8 cellular contexts compared by ENCODE assay signal in the genomic region with DNA sequence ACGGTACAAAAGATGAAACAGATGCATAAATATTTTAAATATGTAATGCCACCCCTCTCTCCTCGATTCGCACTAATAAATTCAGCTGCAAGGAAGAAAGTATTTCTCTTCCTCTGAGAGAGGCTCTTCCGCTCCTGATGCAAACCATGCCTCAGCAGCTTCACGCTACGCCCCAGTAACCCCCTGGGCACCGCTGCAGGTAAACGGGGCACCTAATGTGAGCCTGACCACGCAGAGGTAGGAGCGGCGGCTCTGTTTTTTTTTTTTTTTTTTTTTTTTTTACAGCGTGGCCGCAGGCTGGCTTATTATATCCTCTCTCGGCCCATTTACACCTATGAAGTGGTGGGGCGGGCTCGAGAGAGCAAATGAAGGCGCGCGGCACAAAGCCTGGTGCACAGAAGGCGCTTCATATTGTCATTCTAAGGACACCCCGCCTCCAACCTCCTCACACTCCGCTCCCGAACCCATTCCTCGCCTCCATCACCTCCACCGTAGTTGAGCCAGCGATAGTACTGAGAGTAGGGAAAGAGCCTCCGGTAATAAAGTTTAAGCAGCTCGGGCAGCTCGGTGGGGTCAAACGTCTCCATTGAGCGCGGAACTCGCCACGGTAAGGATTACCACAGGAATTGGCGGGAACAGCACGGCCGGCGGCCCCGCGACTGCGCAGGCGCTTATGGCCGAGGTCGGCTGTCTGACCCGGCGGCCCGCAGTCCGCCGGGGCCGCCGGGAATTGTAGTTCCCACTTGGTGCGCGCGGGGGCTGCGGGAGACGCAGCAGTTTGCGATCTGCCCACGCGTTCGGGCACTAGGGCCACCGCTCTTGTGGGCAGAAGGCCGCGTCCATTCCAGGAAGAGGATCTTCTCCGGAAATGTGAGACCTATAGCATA. TPM values are rescaled to one million over a fixed set of nuclear protein-coding genes. Genes with fewer than 3 reads are reported as not detected.
DNase-seq lines count a peak whose midpoint lies in the region; ATAC-seq and TF ChIP-seq lines count a peak whose summit lies in the region.

A gene (minus strand): TSS at position 612 of the 887 bp plus-strand sequence. CDS start 25 bp downstream, at position 587.

- DNase-seq in DMS 273 treated with DMSO at 0.1 percent for 48 hours (lab: John Stamatoyannopoulos, UW) = peak; percentile 40
- peak; percentile 81 for DNase-seq in HuH-7.5 (ENCODE audit: low spot score)
- DNase-seq in activated CD8-positive, alpha-beta memory T cell treated with anti-CD3 and anti-CD28 coated beads, Interleukin-2, amount 50 U/mL, for 48 hours = peak; percentile 93
- DNase-seq in epithelial cell of esophagus (ENCODE audit: low read depth) = peak; percentile 70
- DNase-seq in mucosa of gallbladder (ENCODE audit: low spot score) = peak; percentile 79
- DNase-seq in stimulated activated CD8-positive, alpha-beta memory T cell treated with anti-CD3 and anti-CD28 coated beads, Interleukin-4, amount 100 ng/mL, for 1 hour (ENCODE audit: low read depth in 2 of 2, low spot score in 1 of 2) = peak; percentile 50 to 62

- H3K4me2 ChIP-seq in OCI-LY3 (ENCODE audit: low read length) = peak within 1 kb of the TSS; percentile 75

- peak within 1 kb of the TSS; percentile 79 for H2AFZ ChIP-seq in OCI-LY3 (ENCODE audit: low read depth, low read length)

- peak within 1 kb of the TSS; percentile 97 for H3K9ac ChIP-seq in OCI-LY3 (ENCODE audit: low read length)

- no peaks in the 10 kb centered on the region for H3K27me3 ChIP-seq in OCI-LY3 (ENCODE audit: low read depth, low read length)

- peak; percentile 79 for ATAC-seq in GM21528 (IDR thresholded peaks at IDR 0.05; ENCODE audit: low FRiP score, unreplicated experiment)

- H3K4me1 ChIP-seq in OCI-LY3 (ENCODE audit: low read length) = peaks cover 27% of the 10 kb centered on the region

- H4K20me1 ChIP-seq in OCI-LY3 (ENCODE audit: insufficient read depth, low read length) = peaks cover 7% of the 10 kb centered on the region; the same call in 1 of the 2 replicates

- H3K4me3 ChIP-seq in OCI-LY3 (ENCODE audit: low read length) (peak within 1 kb of the TSS; percentile 93), epithelial cell of esophagus (ENCODE audit: low read length) (peak within 1 kb of the TSS; percentile 86)

- no peak for TF ChIP-seq CTCF in OCI-LY3 (IDR thresholded peaks at IDR 0.05; ENCODE audit: low read depth, low read length)
- TF ChIP-seq CTCF in epithelial cell of esophagus (IDR thresholded peaks at IDR 0.05; ENCODE audit: insufficient read depth, low read depth, low read length, missing control alignments) = no peak

- peaks cover 22% of the 10 kb centered on the region for H3K79me2 ChIP-seq in OCI-LY3 (ENCODE audit: low read length)

- H3K9me3 ChIP-seq in OCI-LY3 (ENCODE audit: insufficient read depth, low read length) = no peaks in the 10 kb centered on the region

- peaks cover 11% of the 10 kb centered on the region for H3K36me3 ChIP-seq in OCI-LY3 (replicated peaks; ENCODE audit: low read depth, low read length)

- peak within 1 kb of the TSS; percentile 92 for H3K27ac ChIP-seq in OCI-LY3 (ENCODE audit: low read length)

RNA-seq across cellular contexts. Expression of the gene that starts here (rescaled TPM):
- total RNA-seq in mucosa of gallbladder = 3.9 TPM

Comparison
In these comparisons a context has a peak if more than half of its experiments do, and no peak if none do; other contexts are left out.
1. Peak in every context shown above with its lines: DNase-seq, ATAC-seq, H3K4me3 ChIP-seq and H3K27ac ChIP-seq.
2. DNase-seq: peak in every context shown above with its lines; median percentile 93 in activated CD8-positive, alpha-beta memory T cell treated with anti-CD3 and anti-CD28 coated beads, Interleukin-2, amount 50 U/mL, for 48 hours; 81 in HuH-7.5; 79 in mucosa of gallbladder; 70 in epithelial cell of esophagus; 56 in stimulated activated CD8-positive, alpha-beta memory T cell treated with anti-CD3 and anti-CD28 coated beads, Interleukin-4, amount 100 ng/mL, for 1 hour; 40 in DMS 273 treated with DMSO at 0.1 percent for 48 hours.